Comparison of ENCODE assay signal across 15 cellular contexts in genomic region chr11:67407700-67408163, GRCh38. TPM values are rescaled to one million over a fixed set of nuclear protein-coding genes. Genes with fewer than 3 reads are reported as not detected.
DNase-seq lines count a peak whose midpoint lies in the region; TF ChIP-seq lines count a peak whose summit lies in the region.
"Had no signal": no experiment of that assay in that cellular context is flagged by ENCODE, and none has a peak within 500 bp of the region (broad histone marks: within the 10 kb centered on the region; RNA-seq: fewer than 3 reads in every experiment).

No MANE protein-coding gene starts in this region.

- H3K9me3 ChIP-seq in tibial nerve: no peaks in the 10 kb centered on the region
- no peaks in the 10 kb centered on the region for H3K9me3 ChIP-seq in esophagus squamous epithelium
- H3K9me3 ChIP-seq: left lung, SK-N-SH had no signal

- no peaks in the 10 kb centered on the region for H3K27me3 Mint-ChIP-seq in activated CD4-positive, alpha-beta memory T cell treated with anti-CD3 and anti-CD28 coated beads, Interleukin-2, amount 10 ng/mL, durations not matched to agents 7 days and 5 days
- peaks cover 6% of the 10 kb centered on the region for H3K27me3 Mint-ChIP-seq in endothelial cell (ENCODE audit: unreplicated experiment)

- H3K27ac ChIP-seq in tibial nerve (peak overlapping the region in 3 of 4 donors; percentile 34 to 77 (median 60)), esophagus squamous epithelium (peak overlapping the region in 2 of 4 donors; percentile 29 to 65)

- TF ChIP-seq EP300 in tibial nerve (IDR thresholded peaks at IDR 0.05): no peak

- H3K9me3 Mint-ChIP-seq in activated CD4-positive, alpha-beta memory T cell treated with anti-CD3 and anti-CD28 coated beads, Interleukin-2, amount 10 ng/mL, durations not matched to agents 7 days and 5 days: no peaks in the 10 kb centered on the region
- no peaks in the 10 kb centered on the region for H3K9me3 Mint-ChIP-seq in endothelial cell (ENCODE audit: unreplicated experiment)

- peaks cover 69% of the 10 kb centered on the region for H3K36me3 Mint-ChIP-seq in activated CD4-positive, alpha-beta memory T cell treated with anti-CD3 and anti-CD28 coated beads, Interleukin-2, amount 10 ng/mL, durations not matched to agents 7 days and 5 days (ENCODE audit: low read depth)
- H3K36me3 Mint-ChIP-seq in endothelial cell (ENCODE audit: low read depth, unreplicated experiment): peaks cover 4% of the 10 kb centered on the region

- H3K4me1 ChIP-seq in tibial nerve (peaks cover 0 to 62% (median 37%) of the 10 kb centered on the region in 4 donors), esophagus squamous epithelium (peaks cover 0 to 65% (median 7%) of the 10 kb centered on the region in 3 donors)

- no peak for TF ChIP-seq CTCF in endothelial cell (IDR thresholded peaks at IDR 0.05; ENCODE audit: unreplicated experiment)
- TF ChIP-seq CTCF in tibial nerve (IDR thresholded peaks at IDR 0.05): no peak
- no peak for TF ChIP-seq CTCF in esophagus squamous epithelium (IDR thresholded peaks at IDR 0.05)

- H3K36me3 ChIP-seq in tibial nerve (no peaks in the 10 kb centered on the region), esophagus squamous epithelium (no peaks in the 10 kb centered on the region)
- H3K36me3 ChIP-seq: left lung had no signal

- peak; percentile 31 for DNase-seq in activated T-cell treated with anti-CD3 and anti-CD28 coated beads, Interleukin-2, amount 50 U/mL, for 1 hour
- DNase-seq in activated T-cell treated with anti-CD3 and anti-CD28 coated beads for 4 hours: no peak
- no peak for DNase-seq in activated CD4-positive, alpha-beta memory T cell treated with anti-CD3 and anti-CD28 coated beads, Interleukin-2, amount 10 ng/mL, durations not matched to agents 7 days and 5 days
- no peak for DNase-seq in endothelial cell (ENCODE audit: low spot score)
- DNase-seq in tibial nerve (ENCODE audit: low spot score in 2 of 2): no peak
- DNase-seq in esophagus squamous epithelium (lab: John Stamatoyannopoulos, UW): no peak
- DNase-seq in NCI-H1417 (lab: John Stamatoyannopoulos, UW): no peak
- no peak for DNase-seq in NCI-H1092 treated with DMSO at 0.1 percent for 48 hours (lab: John Stamatoyannopoulos, UW)
- DNase-seq: activated effector memory CD4-positive, alpha-beta T cell treated with Interleukin-2 at 50 U/mL for 16 hours; HCEC 1CT; left lung; NCI-H2107 had no signal

- peak overlapping the region; percentile 99 for H3K27ac Mint-ChIP-seq in activated CD4-positive, alpha-beta memory T cell treated with anti-CD3 and anti-CD28 coated beads, Interleukin-2, amount 10 ng/mL, durations not matched to agents 7 days and 5 days
- H3K27ac Mint-ChIP-seq in endothelial cell (ENCODE audit: unreplicated experiment): no peak overlapping the region

- H3K4me3 ChIP-seq in tibial nerve (no peak overlapping the region), esophagus squamous epithelium (no peak overlapping the region)
- H3K4me3 ChIP-seq: left lung had no signal

- POLR2A ChIA-PET in activated CD4-positive, alpha-beta memory T cell treated with anti-CD3 and anti-CD28 coated beads, Interleukin-2, amount 10 ng/mL, durations not matched to agents 7 days and 5 days (lab: Charles Lee): interaction anchor here (0.9 to 3.5 kb wide), 17 partner anchors 10 to 78 kb away, joined by 3 to 91 read pairs (median 8); partner anchors contain the start of genes AIP, CLCF1, CORO1B and POLD4

- H3K27me3 ChIP-seq in tibial nerve (peaks cover 0 to 41% of the 10 kb centered on the region in 2 donors), esophagus squamous epithelium (peaks cover 0 to 83% (median 0%) of the 10 kb centered on the region in 4 donors)

- CTCF ChIA-PET in activated CD4-positive, alpha-beta memory T cell treated with anti-CD3 and anti-CD28 coated beads, Interleukin-2, amount 10 ng/mL, durations not matched to agents 7 days and 5 days (lab: Charles Lee): interaction anchor here (0.8 to 3.2 kb wide), 5 partner anchors 18 to 60 kb away, joined by 3 to 19 read pairs (median 7); partner anchors contain the start of genes PTPRCAP and RPS6KB2

- TF ChIP-seq POLR2A in tibial nerve (IDR thresholded peaks at IDR 0.05): no peak
- no peak for TF ChIP-seq POLR2A in esophagus squamous epithelium (IDR thresholded peaks at IDR 0.05)

- H3K4me1 Mint-ChIP-seq in activated CD4-positive, alpha-beta memory T cell treated with anti-CD3 and anti-CD28 coated beads, Interleukin-2, amount 10 ng/mL, durations not matched to agents 7 days and 5 days: peaks cover 81% of the 10 kb centered on the region
- H3K4me1 Mint-ChIP-seq in endothelial cell (ENCODE audit: unreplicated experiment): peaks cover 28% of the 10 kb centered on the region

- peak overlapping the region; percentile 85 for H3K4me3 Mint-ChIP-seq in activated CD4-positive, alpha-beta memory T cell treated with anti-CD3 and anti-CD28 coated beads, Interleukin-2, amount 10 ng/mL, durations not matched to agents 7 days and 5 days
- H3K4me3 Mint-ChIP-seq in endothelial cell (ENCODE audit: unreplicated experiment): peak overlapping the region; percentile 59

- intact Hi-C loops in esophagus squamous epithelium (cut with DNase I): no loop called here

- WGBS in tibial nerve, 2 donors: 72% methylated on average over 10 to 11 of the region's 12 CpGs
- 25 to 62% methylated on average over 1 to 10 of the region's 12 CpGs for WGBS in esophagus squamous epithelium, 2 donors

RNA-seq across cellular contexts. Expression of gene TBC1D10C, which starts 3.8 kb away (rescaled TPM):
- 100 to 1,000 TPM; 285 to 310 TPM for total RNA-seq in activated CD4-positive, alpha-beta memory T cell treated with anti-CD3 and anti-CD28 coated beads, Interleukin-2, amount 10 ng/mL, durations not matched to agents 7 days and 5 days
- total RNA-seq in endothelial cell (ENCODE audit: unreplicated experiment) (13.2 TPM), tibial nerve (1 to 10 TPM; 1.5 to 4.5 (median 2.2) TPM), esophagus squamous epithelium (1 to 10 TPM; 1.7 to 7.2 (median 3.5) TPM)
- total RNA-seq: A673, MCF 10A had no signal

RNA-seq across cellular contexts. Expression of gene PPP1CA, which starts 6.1 kb away (rescaled TPM):
- total RNA-seq in activated CD4-positive, alpha-beta memory T cell treated with anti-CD3 and anti-CD28 coated beads, Interleukin-2, amount 10 ng/mL, durations not matched to agents 7 days and 5 days: 100 to 1,000 TPM; 308 to 315 TPM
- total RNA-seq in endothelial cell (ENCODE audit: unreplicated experiment) (249 TPM), tibial nerve (10 to 100 TPM; 50.6 to 97.8 (median 72.7) TPM), esophagus squamous epithelium (100 to 1,000 TPM; 146 to 202 (median 185) TPM)

RNA-seq across cellular contexts. Expression of gene CARNS1, which starts 7.7 kb away (rescaled TPM):
- 1 to 10 TPM in 1 of 2 experiments, under 1 TPM in 1; 0.76 to 1.1 TPM for total RNA-seq in activated CD4-positive, alpha-beta memory T cell treated with anti-CD3 and anti-CD28 coated beads, Interleukin-2, amount 10 ng/mL, durations not matched to agents 7 days and 5 days
- total RNA-seq in endothelial cell (ENCODE audit: unreplicated experiment) (not detected), tibial nerve (1 to 10 TPM; 1.8 to 5.9 (median 4.3) TPM), esophagus squamous epithelium (under 1 TPM; 0.09 to 0.76 (median 0.25) TPM)

RNA-seq across cellular contexts. Expression of gene RAD9A, which starts 15.9 kb away (rescaled TPM):
- 10 to 100 TPM; 48.0 to 53.9 TPM for total RNA-seq in activated CD4-positive, alpha-beta memory T cell treated with anti-CD3 and anti-CD28 coated beads, Interleukin-2, amount 10 ng/mL, durations not matched to agents 7 days and 5 days
- total RNA-seq in endothelial cell (ENCODE audit: unreplicated experiment) (18.4 TPM), tibial nerve (10 to 100 TPM; 22.7 to 39.0 (median 36.4) TPM), esophagus squamous epithelium (10 to 100 TPM; 10.6 to 18.3 (median 12.7) TPM)

RNA-seq across cellular contexts. Expression of gene RPS6KB2, which starts 20.6 kb away (rescaled TPM):
- 10 to 100 TPM; 56.9 to 57.1 TPM for total RNA-seq in activated CD4-positive, alpha-beta memory T cell treated with anti-CD3 and anti-CD28 coated beads, Interleukin-2, amount 10 ng/mL, durations not matched to agents 7 days and 5 days
- total RNA-seq in endothelial cell (ENCODE audit: unreplicated experiment) (44.2 TPM), tibial nerve (10 to 100 TPM; 36.9 to 69.3 (median 47.1) TPM), esophagus squamous epithelium (100 to 1,000 TPM in 3 of 4 donors, 10 to 100 TPM in 1; 67.5 to 121 (median 113) TPM)

Comparison
In these comparisons a context has a peak if more than half of its experiments do, and no peak if none do; other contexts are left out.
1. RNA of gene TBC1D10C, which starts 3.8 kb away (total RNA-seq): 285 to 310 TPM in activated CD4-positive, alpha-beta memory T cell treated with anti-CD3 and anti-CD28 coated beads, Interleukin-2, amount 10 ng/mL, durations not matched to agents 7 days and 5 days; 13.2 TPM in endothelial cell (single experiment), 1.7 to 7.2 TPM in esophagus squamous epithelium and 1.5 to 4.5 TPM in tibial nerve; every median in the first group is over 10 times any median in the second.